In the genomic region with DNA sequence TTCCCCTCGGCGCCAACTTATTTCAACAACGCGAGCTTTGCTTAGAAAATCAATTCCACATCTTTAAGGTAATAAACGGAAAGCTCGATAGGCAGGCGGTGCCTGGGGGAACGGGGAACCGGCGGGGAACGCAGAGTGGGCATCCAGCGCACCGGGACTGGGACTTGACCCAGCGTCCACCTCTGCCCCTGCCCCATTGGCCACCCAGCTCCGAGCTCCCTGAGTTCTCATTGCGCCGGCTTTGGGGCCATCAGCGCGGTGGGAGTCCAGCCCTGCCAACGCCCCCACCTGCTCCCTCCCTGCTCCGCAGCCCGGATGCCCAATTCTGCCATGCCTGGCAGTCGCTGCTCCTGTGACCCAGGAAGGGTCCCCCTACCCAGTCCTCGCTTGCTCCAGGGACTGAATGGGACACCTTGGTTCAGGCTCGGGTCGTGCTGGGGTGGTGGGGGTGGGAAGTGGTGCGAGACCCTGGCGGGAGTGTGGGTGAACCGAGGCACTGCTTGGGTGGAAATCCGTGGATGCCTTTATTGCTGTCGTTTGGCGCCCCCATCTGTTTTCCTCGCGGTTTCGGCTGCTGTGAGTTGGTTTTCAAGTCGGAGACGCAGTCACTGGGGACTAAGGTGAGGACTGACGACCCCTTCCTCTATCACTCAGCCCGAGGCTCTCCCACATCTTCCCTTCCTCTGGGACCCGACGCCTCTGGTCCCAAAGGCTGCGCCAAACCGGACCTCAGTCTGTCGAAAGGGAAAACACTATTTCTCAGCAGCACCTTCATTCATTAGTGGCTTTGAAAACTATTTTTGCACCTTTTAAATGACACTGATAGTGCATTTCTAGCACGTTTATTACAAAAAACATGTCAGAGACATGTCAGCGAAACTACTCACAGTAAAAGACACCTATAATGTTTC, we compare ENCODE assay signal across 8 cellular contexts. TPM values are rescaled to one million over a fixed set of nuclear protein-coding genes. Genes with fewer than 3 reads are reported as not detected.
DNase-seq lines count a peak whose midpoint lies in the region; ATAC-seq lines count a peak whose summit lies in the region.

No MANE protein-coding gene starts in this region.

- peak; percentile 39 to 71 for DNase-seq in NCI-H524 (lab: John Stamatoyannopoulos, UW)
- DNase-seq in NCI-H524 treated with DMSO at 0.1 percent for 48 hours (lab: John Stamatoyannopoulos, UW) = no peak
- DNase-seq in NAMALWA (ENCODE audit: low spot score) = peak; percentile 62
- DNase-seq in amniotic stem cell (lab: John Stamatoyannopoulos, UW) = peak; percentile 48
- DNase-seq in left lobe of liver (ENCODE audit: low spot score) = no peak
- DNase-seq in SW 1271 (lab: John Stamatoyannopoulos, UW) = no peak

- ATAC-seq in left lobe of liver (peak; percentile 60), GM21423 (IDR thresholded peaks at IDR 0.05; ENCODE audit: unreplicated experiment) (no peak), GM21576 (IDR thresholded peaks at IDR 0.05; ENCODE audit: unreplicated experiment) (no peak)

RNA-seq across cellular contexts. Expression of a gene that starts 2.4 kb away (rescaled TPM):
- total RNA-seq in left lobe of liver = not detected

RNA-seq across cellular contexts. Expression of a gene that starts 6.4 kb away (rescaled TPM):
- not detected for total RNA-seq in left lobe of liver

RNA-seq across cellular contexts. Expression of a gene that starts 13.5 kb away (rescaled TPM):
- total RNA-seq in left lobe of liver = not detected

RNA-seq across cellular contexts. Expression of a gene that starts 21.0 kb away (rescaled TPM):
- not detected for total RNA-seq in left lobe of liver

RNA-seq across cellular contexts. Expression of a gene that starts 30.5 kb away (rescaled TPM):
- total RNA-seq in left lobe of liver = not detected

Comparison
In these comparisons a context has a peak if more than half of its experiments do, and no peak if none do; other contexts are left out.
1. DNase-seq: peak in NCI-H524 (2 of 2), NAMALWA (single experiment) and amniotic stem cell (single experiment); none in NCI-H524 treated with DMSO at 0.1 percent for 48 hours (single experiment), left lobe of liver (single experiment) and SW 1271 (0 of 2).